ENCODE assay signal across 12 cellular contexts in the genomic region with DNA sequence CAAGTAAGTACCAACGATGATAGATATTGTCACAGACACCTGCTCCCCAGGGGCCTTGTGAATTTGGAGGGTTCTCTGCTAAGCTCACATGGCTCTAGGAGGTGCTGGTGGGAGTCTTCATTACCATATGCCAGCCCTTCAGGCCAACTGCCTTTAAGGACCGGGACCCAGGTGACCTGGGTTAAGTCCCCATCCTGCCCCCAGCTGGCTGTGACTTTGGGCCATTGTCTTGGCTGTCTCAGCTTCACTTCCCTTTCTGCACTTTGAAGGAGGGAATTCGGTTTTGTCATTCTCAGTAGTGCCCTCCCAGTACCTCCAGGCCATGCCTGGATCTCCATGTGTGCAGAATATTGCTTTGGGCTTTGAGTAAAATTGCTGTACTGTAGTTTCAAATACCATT.
DNase-seq lines count a peak whose midpoint lies in the region; ATAC-seq and TF ChIP-seq lines count a peak whose summit lies in the region.
"Had no signal": no experiment of that assay in that cellular context is flagged by ENCODE, and none has a peak within 500 bp of the region (broad histone marks: within the 10 kb centered on the region; RNA-seq: fewer than 3 reads in every experiment).

No MANE protein-coding gene starts in this region.

- no peak overlapping the region for H2AFZ ChIP-seq in Karpas-422 (ENCODE audit: low read length)

- H3K4me1 ChIP-seq in Karpas-422 (ENCODE audit: low read length) = peaks cover 12% of the 10 kb centered on the region

- no peaks in the 10 kb centered on the region for H4K20me1 ChIP-seq in Karpas-422 (ENCODE audit: insufficient read depth, low read depth, low read length)

- no peak overlapping the region for H3K4me3 Mint-ChIP-seq in CD4-positive, alpha-beta T cell
- H3K4me3 Mint-ChIP-seq in activated T-helper 17 cell treated with anti-CD3 and anti-CD28 coated beads, Interleukin-2, amount 50 U/mL, for 72 hours = peak overlapping the region; percentile 83
- peak overlapping the region; percentile 9 for H3K4me3 Mint-ChIP-seq in natural killer cell

- H3K27ac Mint-ChIP-seq in CD4-positive, alpha-beta T cell = peak overlapping the region; percentile 96
- H3K27ac Mint-ChIP-seq in activated T-helper 17 cell treated with anti-CD3 and anti-CD28 coated beads, Interleukin-2, amount 50 U/mL, for 72 hours = peak overlapping the region; percentile 77
- peak overlapping the region; percentile 89 to 95 for H3K27ac Mint-ChIP-seq in natural killer cell

- H3K27me3 ChIP-seq in CD4-positive, alpha-beta T cell (ENCODE audit: control insufficient read depth, insufficient read depth, low read length) = no peaks in the 10 kb centered on the region
- H3K27me3 ChIP-seq in Karpas-422 (ENCODE audit: low read length) = no peaks in the 10 kb centered on the region
- H3K27me3 ChIP-seq: ovary had no signal

- no peak for TF ChIP-seq CTCF in CD4-positive, alpha-beta T cell (IDR thresholded peaks at IDR 0.05)
- TF ChIP-seq CTCF in natural killer cell (IDR thresholded peaks at IDR 0.05) = no peak

- H3K9me3 ChIP-seq in CD4-positive, alpha-beta T cell (ENCODE audit: control insufficient read depth, low read length) = no peaks in the 10 kb centered on the region
- no peaks in the 10 kb centered on the region for H3K9me3 ChIP-seq in Karpas-422 (ENCODE audit: low read length)
- H3K9me3 ChIP-seq: ovary had no signal

- H3K9me3 Mint-ChIP-seq in CD4-positive, alpha-beta T cell = no peaks in the 10 kb centered on the region
- no peaks in the 10 kb centered on the region for H3K9me3 Mint-ChIP-seq in activated T-helper 17 cell treated with anti-CD3 and anti-CD28 coated beads, Interleukin-2, amount 50 U/mL, for 72 hours
- H3K9me3 Mint-ChIP-seq in natural killer cell = no peaks in the 10 kb centered on the region

- H3K36me3 ChIP-seq in Karpas-422 (ENCODE audit: insufficient read depth, low read length) = peaks cover 13% of the 10 kb centered on the region; the same call in 1 of the 2 replicates
- H3K36me3 ChIP-seq: ovary had no signal

- H3K27me3 Mint-ChIP-seq in CD4-positive, alpha-beta T cell = no peaks in the 10 kb centered on the region
- no peaks in the 10 kb centered on the region for H3K27me3 Mint-ChIP-seq in activated T-helper 17 cell treated with anti-CD3 and anti-CD28 coated beads, Interleukin-2, amount 50 U/mL, for 72 hours
- H3K27me3 Mint-ChIP-seq in natural killer cell (ENCODE audit: low read depth in 2 of 2) = no peaks in the 10 kb centered on the region

- intact Hi-C loops in CD4-positive, alpha-beta T cell (cut with DNase I, micrococcal nuclease) = no loop called here
- intact Hi-C loops in natural killer cell (cut with micrococcal nuclease) = no loop called here

- H3K9ac ChIP-seq in Karpas-422 (ENCODE audit: low read length) = no peak overlapping the region

- H3K79me2 ChIP-seq in Karpas-422 (ENCODE audit: low read length) = peaks cover 37% of the 10 kb centered on the region

- peaks cover 70% of the 10 kb centered on the region for H3K36me3 Mint-ChIP-seq in CD4-positive, alpha-beta T cell (ENCODE audit: low read depth)
- H3K36me3 Mint-ChIP-seq in activated T-helper 17 cell treated with anti-CD3 and anti-CD28 coated beads, Interleukin-2, amount 50 U/mL, for 72 hours (ENCODE audit: low read depth) = peaks cover 90% of the 10 kb centered on the region
- H3K36me3 Mint-ChIP-seq in natural killer cell = peaks cover 2% of the 10 kb centered on the region

- H3K4me3 ChIP-seq in Karpas-422 (ENCODE audit: low read length) = no peak overlapping the region
- H3K4me3 ChIP-seq: ovary had no signal

- DNase-seq in CD4-positive, alpha-beta T cell = no peak
- DNase-seq in natural killer cell = no peak
- DNase-seq in NCI-H1436 treated with DMSO at 0.1 percent for 48 hours (lab: John Stamatoyannopoulos, UW) = no peak
- no peak for DNase-seq in Karpas-422
- DNase-seq: foreskin melanocyte; left colon; NCI-H2171; ovary; stimulated activated naive CD4-positive, alpha-beta T cell had no signal

- POLR2A ChIA-PET in CD4-positive, alpha-beta T cell (lab: Charles Lee) = interaction anchor here (0.8 to 1.5 kb wide), 2 partner anchors 126 to 189 kb away, joined by 3 to 4 read pairs; no protein-coding TSS in a partner anchor

- no peak for ATAC-seq in CD4-positive, alpha-beta T cell (ENCODE audit: poor library complexity)
- ATAC-seq in GM21529 (IDR thresholded peaks at IDR 0.05; ENCODE audit: unreplicated experiment) = peak; percentile 30
- ATAC-seq in activated T-helper 17 cell treated with anti-CD3 and anti-CD28 coated beads, Interleukin-2, amount 50 U/mL, for 72 hours (replicated peaks) = no peak
- ATAC-seq in natural killer cell = no peak
- no peak for ATAC-seq in HG02571 (IDR thresholded peaks at IDR 0.05; ENCODE audit: unreplicated experiment)

- H3K9me2 ChIP-seq in Karpas-422 (replicated peaks; ENCODE audit: insufficient read depth, low read length) = no peaks in the 10 kb centered on the region

- H3K4me1 Mint-ChIP-seq in CD4-positive, alpha-beta T cell (ENCODE audit: low read depth) = peaks cover 57% of the 10 kb centered on the region
- H3K4me1 Mint-ChIP-seq in activated T-helper 17 cell treated with anti-CD3 and anti-CD28 coated beads, Interleukin-2, amount 50 U/mL, for 72 hours = peaks cover 38% of the 10 kb centered on the region
- H3K4me1 Mint-ChIP-seq in natural killer cell = peaks cover 35 to 39% of the 10 kb centered on the region in 2 donors

- CTCF ChIA-PET in CD4-positive, alpha-beta T cell (lab: Charles Lee) = interaction anchor here (1.1 kb wide), 1 partner anchor 12 kb away, joined by 3 read pairs; no protein-coding TSS in a partner anchor

- H3K27ac ChIP-seq in CD4-positive, alpha-beta T cell (ENCODE audit: low read depth, low read length) = peak overlapping the region; percentile 86
- no peak overlapping the region for H3K27ac ChIP-seq in Karpas-422 (ENCODE audit: low read length)
- H3K27ac ChIP-seq: ovary had no signal

- no peak overlapping the region for H3K4me2 ChIP-seq in Karpas-422 (ENCODE audit: low read depth, low read length, poor library complexity, severe bottlenecking)
